24 cellular contexts compared by ENCODE assay signal in genomic region chr4:5918331-5919030, GRCh38. TPM values are rescaled to one million over a fixed set of nuclear protein-coding genes. Genes with fewer than 3 reads are reported as not detected.
A peak's percentile ranks its signal among the peaks of the same experiment; 100 is the strongest.
DNase-seq lines count a peak whose midpoint lies in the region.
"Had no signal": no experiment of that assay in that cellular context is flagged by ENCODE, and none has a peak within 500 bp of the region (broad histone marks: within the 10 kb centered on the region; RNA-seq: fewer than 3 reads in every experiment).

No MANE protein-coding gene starts in this region.

- H3K27ac Mint-ChIP-seq in activated CD4-positive, alpha-beta memory T cell treated with anti-CD3 and anti-CD28 coated beads for 36 hours, result no peak overlapping the region
- H3K27ac Mint-ChIP-seq: CD4-positive, alpha-beta memory T cell; HFFc6; T-helper 17 cell had no signal

- intact Hi-C loops in activated CD4-positive, alpha-beta memory T cell treated with anti-CD3 and anti-CD28 coated beads for 36 hours (cut with micrococcal nuclease), result no loop called here

- no peaks in the 10 kb centered on the region for H3K36me3 ChIP-seq in BLaER1
- H3K36me3 ChIP-seq: HAP-1, SJCRH30 had no signal

- peaks cover 64% of the 10 kb centered on the region for H3K4me1 ChIP-seq in BLaER1
- H3K4me1 ChIP-seq: HAP-1 had no signal

- no peaks in the 10 kb centered on the region for H3K9me3 ChIP-seq in BLaER1
- H3K9me3 ChIP-seq: HAP-1, SJCRH30 had no signal

- no peaks in the 10 kb centered on the region for H3K4me1 Mint-ChIP-seq in activated CD4-positive, alpha-beta memory T cell treated with anti-CD3 and anti-CD28 coated beads for 36 hours (ENCODE audit: low read depth)
- H3K4me1 Mint-ChIP-seq: CD4-positive, alpha-beta memory T cell; T-helper 17 cell had no signal

- H3K27me3 Mint-ChIP-seq in activated CD4-positive, alpha-beta memory T cell treated with anti-CD3 and anti-CD28 coated beads for 36 hours, result peaks cover 8% of the 10 kb centered on the region

- H3K4me3 Mint-ChIP-seq in activated CD4-positive, alpha-beta memory T cell treated with anti-CD3 and anti-CD28 coated beads for 36 hours, result no peak overlapping the region
- H3K4me3 Mint-ChIP-seq: CD4-positive, alpha-beta memory T cell; HFFc6; T-helper 17 cell had no signal

- H3K27me3 ChIP-seq in BLaER1, result no peaks in the 10 kb centered on the region
- H3K27me3 ChIP-seq: SJCRH30 had no signal

- H4K20me1 ChIP-seq in BLaER1, result peaks cover 12% of the 10 kb centered on the region; the same call in 1 of the 2 replicates

- H3K9me3 Mint-ChIP-seq in activated CD4-positive, alpha-beta memory T cell treated with anti-CD3 and anti-CD28 coated beads for 36 hours, result no peaks in the 10 kb centered on the region

- no peak overlapping the region for H3K4me3 ChIP-seq in BLaER1
- H3K4me3 ChIP-seq: HAP-1, PC-9, SJCRH30 had no signal

- peak; percentile 83 for DNase-seq in COR-L47 (lab: John Stamatoyannopoulos, UW)
- peak; percentile 16 for DNase-seq in NCI-H2081 treated with DMSO at 0.1 percent for 48 hours (lab: John Stamatoyannopoulos, UW)
- peak; percentile 41 for DNase-seq in islet precursor cell
- DNase-seq in HuH-7 (ENCODE audit: low spot score), result no peak
- DNase-seq in activated CD4-positive, alpha-beta T cell treated with anti-CD3 and anti-CD28 coated beads, Interleukin-2, amount 50 U/mL, for 4 hours, result no peak
- no peak for DNase-seq in COLO829 (ENCODE audit: low spot score)
- DNase-seq in activated CD4-positive, alpha-beta memory T cell treated with anti-CD3 and anti-CD28 coated beads for 36 hours, result no peak
- DNase-seq: C1 segment of cervical spinal cord; Calu3; CD4-positive, alpha-beta memory T cell; DMS153; DND-41; HFFc6; KG1; MM.1S; NCI-H1417 treated with DMSO at 0.1 percent for 48 hours; NCI-H187 treated with DMSO at 0.1 percent for 48 hours; NCI-H510A; NCI-H774; PC-9; SJCRH30; T-helper 17 cell had no signal

- CTCF ChIA-PET in activated CD4-positive, alpha-beta memory T cell treated with anti-CD3 and anti-CD28 coated beads for 36 hours (lab: Charles Lee), result no interaction called here

- H3K9ac ChIP-seq in BLaER1, result no peak overlapping the region

- POLR2A ChIA-PET in activated CD4-positive, alpha-beta memory T cell treated with anti-CD3 and anti-CD28 coated beads for 36 hours (lab: Charles Lee), result no interaction called here

- H3K4me2 ChIP-seq in BLaER1, result peak overlapping the region; percentile 81
- H3K4me2 ChIP-seq: PC-9 had no signal

- H3K36me3 Mint-ChIP-seq in activated CD4-positive, alpha-beta memory T cell treated with anti-CD3 and anti-CD28 coated beads for 36 hours, result no peaks in the 10 kb centered on the region
- H3K36me3 Mint-ChIP-seq: CD4-positive, alpha-beta memory T cell had no signal

- no peak overlapping the region for H3K27ac ChIP-seq in BLaER1
- H3K27ac ChIP-seq: PC-9, SJCRH30 had no signal

RNA-seq across cellular contexts. Expression of gene CRMP1, which starts 25.6 kb away (rescaled TPM):
- not detected for total RNA-seq in activated CD4-positive, alpha-beta memory T cell treated with anti-CD3 and anti-CD28 coated beads for 36 hours
- total RNA-seq: Calu3; CD4-positive, alpha-beta memory T cell; HFFc6; PC-9; T-helper 17 cell had no signal

Comparison
In these comparisons a context has a peak if more than half of its experiments do, and no peak if none do; other contexts are left out.
1. DNase-seq: peak in COR-L47 (single experiment), NCI-H2081 treated with DMSO at 0.1 percent for 48 hours (single experiment) and islet precursor cell (single experiment); none in HuH-7 (single experiment), activated CD4-positive, alpha-beta T cell treated with anti-CD3 and anti-CD28 coated beads, Interleukin-2, amount 50 U/mL, for 4 hours (0 of 2), COLO829 (single experiment) and activated CD4-positive, alpha-beta memory T cell treated with anti-CD3 and anti-CD28 coated beads for 36 hours (single experiment).